ENCODE assay signal across 1 cellular context in the genomic region with DNA sequence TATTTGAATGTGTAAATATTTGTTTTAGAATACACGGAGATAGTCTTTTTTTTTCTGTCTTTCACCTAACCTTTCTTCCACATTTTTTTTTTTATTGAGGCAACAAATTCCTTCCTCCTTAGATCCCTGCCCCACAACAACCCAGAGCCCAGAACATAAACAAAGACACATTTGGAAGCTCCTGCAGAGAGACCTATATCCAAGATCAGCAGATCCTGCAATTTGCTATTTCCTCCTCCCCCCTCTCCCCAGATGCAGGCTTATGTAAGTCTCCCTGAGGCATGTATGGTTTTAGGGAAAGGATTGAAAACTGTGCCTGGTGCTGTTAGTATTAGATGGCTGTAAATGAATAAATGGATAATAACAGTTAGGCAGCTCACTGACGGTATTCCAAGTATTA.
TF ChIP-seq lines count a peak whose summit lies in the region.

No MANE protein-coding gene starts in this region.

TF ChIP-seq in IMR-90, 13 proteins besides CTCF, POLR2A, EP300 and RAD21:
- TF ChIP-seq MAFK (IDR thresholded peaks at IDR 0.05; ENCODE audit: low read depth, low read length) = no peak
- TF ChIP-seq, protein P1, sequence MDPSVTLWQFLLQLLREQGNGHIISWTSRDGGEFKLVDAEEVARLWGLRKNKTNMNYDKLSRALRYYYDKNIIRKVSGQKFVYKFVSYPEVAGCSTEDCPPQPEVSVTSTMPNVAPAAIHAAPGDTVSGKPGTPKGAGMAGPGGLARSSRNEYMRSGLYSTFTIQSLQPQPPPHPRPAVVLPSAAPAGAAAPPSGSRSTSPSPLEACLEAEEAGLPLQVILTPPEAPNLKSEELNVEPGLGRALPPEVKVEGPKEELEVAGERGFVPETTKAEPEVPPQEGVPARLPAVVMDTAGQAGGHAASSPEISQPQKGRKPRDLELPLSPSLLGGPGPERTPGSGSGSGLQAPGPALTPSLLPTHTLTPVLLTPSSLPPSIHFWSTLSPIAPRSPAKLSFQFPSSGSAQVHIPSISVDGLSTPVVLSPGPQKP (IDR thresholded peaks at IDR 0.05; ENCODE audit: borderline replicate concordance, low read depth, low read length) = no peak
- TF ChIP-seq CHD1 (IDR thresholded peaks at IDR 0.05; ENCODE audit: low read depth, low read length) = no peak
